12 cellular contexts compared by ENCODE assay signal in genomic region chr16:23948949-23949392, GRCh38.
DNase-seq lines count a peak whose midpoint lies in the region; ATAC-seq lines count a peak whose summit lies in the region.
"Had no signal": no experiment of that assay in that cellular context is flagged by ENCODE, and none has a peak within 500 bp of the region (broad histone marks: within the 10 kb centered on the region; RNA-seq: fewer than 3 reads in every experiment).

No MANE protein-coding gene starts in this region.

- no peak overlapping the region for H4K8ac ChIP-seq in neuronal stem cell (ENCODE audit: low read depth, low read length)

- H3K23ac ChIP-seq in neuronal stem cell (ENCODE audit: low read depth, low read length, poor library complexity): no peak overlapping the region

- no peaks in the 10 kb centered on the region for H3K27me3 ChIP-seq in CD4-positive, CD25-positive, alpha-beta regulatory T cell (ENCODE audit: control insufficient read depth, insufficient read depth, low read length)
- H3K27me3 ChIP-seq in neuronal stem cell (ENCODE audit: control insufficient read depth in 3 of 3, insufficient read depth in 3 of 3, low read depth in 1 of 3, low read length in 3 of 3): peaks cover 0 to 4% (median 0%) of the 10 kb centered on the region in 3 experiments

- no peak overlapping the region for H3K4me2 ChIP-seq in neuronal stem cell (ENCODE audit: insufficient read depth, low read length, poor library complexity, severe bottlenecking)

- no peaks in the 10 kb centered on the region for H3K79me1 ChIP-seq in neuronal stem cell (ENCODE audit: low read depth, low read length)

- H2BK12ac ChIP-seq in neuronal stem cell (ENCODE audit: low read length): no peak overlapping the region

- peak overlapping the region; percentile 92 to 99 (median 96) for H3K27ac Mint-ChIP-seq in CD4-positive, CD25-positive, alpha-beta regulatory T cell
- H3K27ac Mint-ChIP-seq in immature natural killer cell: peak overlapping the region; percentile 77 to 91 (median 82)

- H3K4me3 ChIP-seq in CD4-positive, CD25-positive, alpha-beta regulatory T cell (ENCODE audit: low read depth, low read length): peak overlapping the region; percentile 63
- no peak overlapping the region for H3K4me3 ChIP-seq in neuronal stem cell (ENCODE audit: low read length in 2 of 2)

- no peak overlapping the region for H3K14ac ChIP-seq in neuronal stem cell (ENCODE audit: low read length)

- peaks cover 67% of the 10 kb centered on the region for H3K4me1 ChIP-seq in CD4-positive, CD25-positive, alpha-beta regulatory T cell (ENCODE audit: control insufficient read depth, insufficient read depth, low read length, poor library complexity, severe bottlenecking)
- H3K4me1 ChIP-seq in neuronal stem cell (ENCODE audit: control insufficient read depth in 2 of 2, insufficient read depth in 1 of 2, low read depth in 1 of 2, low read length in 2 of 2): peaks cover 0 to 21% of the 10 kb centered on the region in 2 donors

- H4K91ac ChIP-seq in neuronal stem cell (ENCODE audit: low read depth, low read length, poor library complexity): no peak overlapping the region

- peaks cover 5% of the 10 kb centered on the region for H3K36me3 Mint-ChIP-seq in CD4-positive, CD25-positive, alpha-beta regulatory T cell
- H3K36me3 Mint-ChIP-seq in immature natural killer cell: peaks cover 0 to 4% (median 0%) of the 10 kb centered on the region in 3 donors

- peak overlapping the region; percentile 80 for H3K27ac ChIP-seq in CD4-positive, CD25-positive, alpha-beta regulatory T cell (ENCODE audit: insufficient read depth, low read length, poor library complexity, severe bottlenecking)
- no peak overlapping the region for H3K27ac ChIP-seq in neuronal stem cell (replicated peaks; ENCODE audit: low read length)

- peaks cover 0 to 2% (median 0%) of the 10 kb centered on the region in 7 donors for H3K9me3 Mint-ChIP-seq in CD4-positive, CD25-positive, alpha-beta regulatory T cell
- no peaks in the 10 kb centered on the region for H3K9me3 Mint-ChIP-seq in immature natural killer cell

- no peak overlapping the region for H2BK120ac ChIP-seq in neuronal stem cell (ENCODE audit: low read depth, low read length)

- no peaks in the 10 kb centered on the region for H3K36me3 ChIP-seq in CD4-positive, CD25-positive, alpha-beta regulatory T cell (ENCODE audit: control insufficient read depth, insufficient read depth, low read length)
- H3K36me3 ChIP-seq in neuronal stem cell (replicated peaks in 1 of 2; ENCODE audit: control insufficient read depth in 2 of 2, insufficient read depth in 2 of 2, low read length in 2 of 2): no peaks in the 10 kb centered on the region

- no peak overlapping the region for H2BK15ac ChIP-seq in neuronal stem cell (ENCODE audit: low read length)

- H2AK5ac ChIP-seq in neuronal stem cell (ENCODE audit: low read depth, low read length): no peak overlapping the region

- DNase-seq in CD4-positive, CD25-positive, alpha-beta regulatory T cell: peak; percentile 9 to 89 (median 76)
- peak; percentile 88 for DNase-seq in NCI-H748 (lab: John Stamatoyannopoulos, UW; ENCODE audit: unreplicated experiment)
- DNase-seq in activated CD8-positive, alpha-beta memory T cell treated with anti-CD3 and anti-CD28 coated beads, Interleukin-2, amount 50 U/mL, for 1 hour (ENCODE audit: extremely low read depth): peak; percentile 43
- DNase-seq in immature natural killer cell: peak; percentile 15 to 27 (median 23)
- DNase-seq in neuronal stem cell (ENCODE audit: low spot score): no peak
- DNase-seq: NCI-H1048, retina, Right ventricle myocardium superior had no signal

- H3K4me1 Mint-ChIP-seq in CD4-positive, CD25-positive, alpha-beta regulatory T cell: peaks cover 29 to 96% (median 77%) of the 10 kb centered on the region in 4 donors
- H3K4me1 Mint-ChIP-seq in immature natural killer cell: peaks cover 72 to 90% of the 10 kb centered on the region in 2 donors

- no CpG with 5 or more reads among the region's 11 CpGs for WGBS in neuronal stem cell (ENCODE audit: extremely low coverage in 2 of 2, insufficient read length in 2 of 2, insufficient replicate concordance in 1 of 2), 2 donors

- H3K4me3 Mint-ChIP-seq in CD4-positive, CD25-positive, alpha-beta regulatory T cell: peak overlapping the region; percentile 63 to 84 (median 79)
- H3K4me3 Mint-ChIP-seq in immature natural killer cell: peak overlapping the region; percentile 31 to 71 (median 61)

- no peak overlapping the region for H2AFZ ChIP-seq in neuronal stem cell (ENCODE audit: low read length)

- no peak overlapping the region for H2BK5ac ChIP-seq in neuronal stem cell (ENCODE audit: low read length)

- no peaks in the 10 kb centered on the region for H3K27me3 Mint-ChIP-seq in CD4-positive, CD25-positive, alpha-beta regulatory T cell
- H3K27me3 Mint-ChIP-seq in immature natural killer cell (ENCODE audit: low read depth in 3 of 3): peaks cover 2 to 5% (median 2%) of the 10 kb centered on the region in 3 donors

- H3K9ac ChIP-seq in neuronal stem cell (ENCODE audit: low read depth, low read length, poor library complexity): no peak overlapping the region

- no peak overlapping the region for H3K4ac ChIP-seq in neuronal stem cell (ENCODE audit: low read length)

- H3K18ac ChIP-seq in neuronal stem cell (ENCODE audit: low read length): no peak overlapping the region

- no peaks in the 10 kb centered on the region for H3K9me3 ChIP-seq in CD4-positive, CD25-positive, alpha-beta regulatory T cell (ENCODE audit: control insufficient read depth in 2 of 2, low read length in 2 of 2)
- H3K9me3 ChIP-seq in neuronal stem cell (replicated peaks in 1 of 2; ENCODE audit: control insufficient read depth in 2 of 2, insufficient read depth in 1 of 2, low read depth in 1 of 2, low read length in 2 of 2): no peaks in the 10 kb centered on the region

- peak; percentile 69 to 71 for ATAC-seq in CD4-positive, CD25-positive, alpha-beta regulatory T cell (ENCODE audit: low read depth in 2 of 2)
- ATAC-seq in GM18870 (IDR thresholded peaks at IDR 0.05; ENCODE audit: unreplicated experiment): no peak
- ATAC-seq in GM21515 (IDR thresholded peaks at IDR 0.05; ENCODE audit: unreplicated experiment): no peak
- no peak for ATAC-seq in GM21447 (IDR thresholded peaks at IDR 0.05; ENCODE audit: unreplicated experiment)
- ATAC-seq: left colon had no signal

Comparison
In these comparisons a context has a peak if more than half of its experiments do, and no peak if none do; other contexts are left out.
1. ATAC-seq: peak in CD4-positive, CD25-positive, alpha-beta regulatory T cell (2 of 2); none in GM18870 (single experiment), GM21515 (single experiment) and GM21447 (single experiment).